In genomic region chr5:173643964-173644363, GRCh38 we compare ENCODE assay signal across 8 cellular contexts. TPM values are rescaled to one million over a fixed set of nuclear protein-coding genes. Genes with fewer than 3 reads are reported as not detected.
DNase-seq lines count a peak whose midpoint lies in the region; ATAC-seq and TF ChIP-seq lines count a peak whose summit lies in the region.

No MANE protein-coding gene starts in this region.

- no peak for TF ChIP-seq CTCF in gastrocnemius medialis (IDR thresholded peaks at IDR 0.05 in 4 of 5, conservative IDR thresholded peaks at IDR 0.05 in 1 of 5)

- no peak overlapping the region for H3K27ac ChIP-seq in gastrocnemius medialis

- H3K4me3 ChIP-seq in gastrocnemius medialis = no peak overlapping the region

- no peaks in the 10 kb centered on the region for H3K27me3 ChIP-seq in gastrocnemius medialis

- no peak for TF ChIP-seq POLR2A in gastrocnemius medialis (IDR thresholded peaks at IDR 0.05)

- H3K4me1 ChIP-seq in gastrocnemius medialis = peaks cover 3 to 9% of the 10 kb centered on the region in 2 donors

- peak; percentile 87 for ATAC-seq in GM18858 (IDR thresholded peaks at IDR 0.05; ENCODE audit: unreplicated experiment)
- ATAC-seq in HG02798 (IDR thresholded peaks at IDR 0.05; ENCODE audit: poor library complexity, unreplicated experiment) = peak; percentile 93
- no peak for ATAC-seq in HG03457 (IDR thresholded peaks at IDR 0.05; ENCODE audit: unreplicated experiment)
- ATAC-seq in gastrocnemius medialis = no peak

- peak; percentile 79 for DNase-seq in NCI-H345 (lab: John Stamatoyannopoulos, UW)
- DNase-seq in iPS DF 4.7 (ENCODE audit: extremely low read depth, low spot score) = peak; percentile 46
- no peak for DNase-seq in HPDE6-E6E7 (ENCODE audit: extremely low spot score)
- no peak for DNase-seq in gastrocnemius medialis
- DNase-seq in D341Med (ENCODE audit: low spot score) = no peak

- intact Hi-C loops in gastrocnemius medialis (cut with DNase I; ENCODE audit: low total_unique reads) = no loop called here

- no peaks in the 10 kb centered on the region for H3K36me3 ChIP-seq in gastrocnemius medialis

- H3K9me3 ChIP-seq in gastrocnemius medialis = no peaks in the 10 kb centered on the region

- in situ Hi-C loops in gastrocnemius medialis (cut with MboI; ENCODE audit: low sequenced_read_pairs in 4 of 4) = no loop called here

RNA-seq across cellular contexts. Expression of gene BOD1, which starts 27.5 kb away (rescaled TPM):
- 100 to 1,000 TPM; 101 to 157 (median 117) TPM for total RNA-seq in gastrocnemius medialis

Comparison
In these comparisons a context has a peak if more than half of its experiments do, and no peak if none do; other contexts are left out.
1. ATAC-seq: peak in GM18858 (single experiment) and HG02798 (single experiment); none in HG03457 (single experiment) and gastrocnemius medialis (0 of 2).
2. DNase-seq: peak in NCI-H345 (single experiment) and iPS DF 4.7 (single experiment); none in HPDE6-E6E7 (single experiment), gastrocnemius medialis (0 of 2) and D341Med (single experiment).